ENCODE assay signal across 1 cellular context in the genomic region with DNA sequence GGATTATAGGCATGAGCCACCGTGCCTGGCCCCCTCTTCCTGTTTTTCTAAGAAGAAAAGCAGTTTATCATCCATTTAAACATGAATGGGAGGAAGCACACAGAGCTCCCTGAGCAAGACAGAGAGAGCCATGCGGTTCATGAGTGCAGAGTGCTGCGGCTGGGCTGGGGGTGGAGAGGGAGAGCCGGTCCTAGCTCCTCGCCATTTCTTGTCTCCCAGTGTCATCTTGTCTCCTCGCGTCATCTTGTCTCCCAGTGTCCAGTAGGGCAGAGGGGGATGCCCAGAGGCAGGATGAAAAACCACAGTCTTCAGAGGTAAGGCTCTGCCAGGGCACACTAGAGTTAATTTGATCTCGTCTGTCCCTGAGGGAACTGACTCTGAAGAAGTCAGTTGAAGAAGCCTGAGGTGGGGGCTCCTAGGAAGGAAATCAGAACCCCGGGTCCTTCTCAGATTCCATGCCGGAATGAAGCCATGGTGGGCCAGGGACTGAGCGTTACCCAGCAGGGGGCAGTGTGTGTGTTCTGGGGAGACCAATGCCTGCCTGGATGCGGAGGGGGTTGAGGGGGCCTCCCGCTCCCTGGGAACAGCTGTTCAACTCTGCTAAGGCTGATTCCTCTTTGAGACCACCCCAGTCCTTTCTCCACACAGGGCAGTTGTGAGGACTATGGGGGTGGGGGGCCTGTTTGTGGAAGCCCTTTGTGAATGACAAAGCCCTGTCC.
TF ChIP-seq lines count a peak whose summit lies in the region.

No MANE protein-coding gene starts in this region.

TF ChIP-seq in H1, 55 proteins besides CTCF, POLR2A, EP300 and RAD21:
- TF ChIP-seq, protein P1, sequence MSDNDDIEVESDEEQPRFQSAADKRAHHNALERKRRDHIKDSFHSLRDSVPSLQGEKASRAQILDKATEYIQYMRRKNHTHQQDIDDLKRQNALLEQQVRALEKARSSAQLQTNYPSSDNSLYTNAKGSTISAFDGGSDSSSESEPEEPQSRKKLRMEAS (IDR thresholded peaks at IDR 0.05) = peak; percentile 29; the same call in 1 of the 2 replicates
